19 cellular contexts compared by ENCODE assay signal in the genomic region with DNA sequence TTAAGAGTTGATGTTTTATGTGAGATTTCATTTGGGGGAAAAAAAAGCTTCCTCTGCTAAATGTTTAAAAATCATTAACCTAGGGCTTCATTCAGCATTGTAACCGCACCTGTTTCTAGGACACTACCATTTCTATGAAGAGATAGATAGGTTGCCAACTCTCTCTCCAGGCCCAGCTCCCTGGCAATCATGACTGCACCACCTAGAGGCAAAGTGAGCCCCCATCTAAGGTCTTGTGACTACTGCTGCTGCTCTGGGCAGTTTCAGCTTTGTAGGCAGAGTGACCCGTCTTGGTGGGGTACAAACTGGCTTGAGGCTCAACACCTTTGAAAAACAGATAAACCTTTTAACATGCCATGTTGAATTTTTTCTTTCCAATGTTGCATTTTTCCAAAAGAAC. TPM values are rescaled to one million over a fixed set of nuclear protein-coding genes. Genes with fewer than 3 reads are reported as not detected.
DNase-seq lines count a peak whose midpoint lies in the region; ATAC-seq and TF ChIP-seq lines count a peak whose summit lies in the region.
"Had no signal": no experiment of that assay in that cellular context is flagged by ENCODE, and none has a peak within 500 bp of the region (broad histone marks: within the 10 kb centered on the region; RNA-seq: fewer than 3 reads in every experiment).

No MANE protein-coding gene starts in this region.

- peak overlapping the region in 1 of 3 experiments; percentile 37; a peak in 1 of 7 replicates for H3K27ac Mint-ChIP-seq in H9
- H3K27ac Mint-ChIP-seq: stimulated activated naive CD8-positive, alpha-beta T cell treated with anti-CD3 and anti-CD28 coated beads, Interleukin-15, Interleukin-2, amounts not matched to agents 100 ng/mL and 50 ng/mL, for 24 hours had no signal

- H3K9me2 ChIP-seq in Karpas-422 (replicated peaks; ENCODE audit: insufficient read depth, low read length), result no peaks in the 10 kb centered on the region

- no peak overlapping the region for H3K56ac ChIP-seq in H9 (ENCODE audit: insufficient read length, low read depth, low read length)

- H3K4me3 ChIP-seq in RWPE2 (ENCODE audit: severe bottlenecking) (no peak overlapping the region), Karpas-422 (ENCODE audit: low read length) (no peak overlapping the region)

- no peak overlapping the region for H2BK15ac ChIP-seq in H9 (ENCODE audit: low read depth, low read length)

- H3K36me3 Mint-ChIP-seq in H9 (ENCODE audit: insufficient read depth in 1 of 3, low read depth in 3 of 3), result no peaks in the 10 kb centered on the region

- TF ChIP-seq POLR2A in GM18505 (IDR thresholded peaks at IDR 0.05; ENCODE audit: borderline replicate concordance, extremely low read depth, insufficient read depth, insufficient read length), result no peak

- H3K79me2 ChIP-seq in H9 (ENCODE audit: insufficient read depth, low read length) (no peaks in the 10 kb centered on the region), Karpas-422 (ENCODE audit: low read length) (no peaks in the 10 kb centered on the region)

- no peak overlapping the region for H2BK5ac ChIP-seq in H9 (ENCODE audit: insufficient read length, low read length)

- H3K4me2 ChIP-seq in H9 (ENCODE audit: insufficient read depth, insufficient read length, low read length), result no peak overlapping the region
- no peak overlapping the region for H3K4me2 ChIP-seq in Karpas-422 (ENCODE audit: low read depth, low read length, poor library complexity, severe bottlenecking)

- H2AFZ ChIP-seq in H9 (ENCODE audit: low read length) (no peak overlapping the region), Karpas-422 (ENCODE audit: low read length) (no peak overlapping the region)

- ATAC-seq in RWPE2 (ENCODE audit: low read depth) (no peak), GM18505 (IDR thresholded peaks at IDR 0.05; ENCODE audit: unreplicated experiment) (no peak), GM18511 (IDR thresholded peaks at IDR 0.05; ENCODE audit: unreplicated experiment) (no peak)
- ATAC-seq: foreskin keratinocyte had no signal

- H3K27me3 ChIP-seq in H9 (ENCODE audit: insufficient read depth, low read length) (no peaks in the 10 kb centered on the region), RWPE2 (ENCODE audit: insufficient read depth, poor library complexity, severe bottlenecking) (no peaks in the 10 kb centered on the region), Karpas-422 (ENCODE audit: low read length) (no peaks in the 10 kb centered on the region)
- H3K27me3 ChIP-seq: foreskin keratinocyte had no signal

- H4K20me1 ChIP-seq in H9 (ENCODE audit: control insufficient read depth, insufficient read depth, insufficient read length) (no peaks in the 10 kb centered on the region), Karpas-422 (ENCODE audit: insufficient read depth, low read depth, low read length) (no peaks in the 10 kb centered on the region)

- no peak overlapping the region for H4K5ac ChIP-seq in H9 (ENCODE audit: insufficient read length, low read depth, low read length)

- H3K9ac ChIP-seq in H9 (ENCODE audit: extremely low read depth, insufficient read length, low read length) (no peak overlapping the region), Karpas-422 (ENCODE audit: low read length) (no peak overlapping the region)

- no peak overlapping the region for H3K14ac ChIP-seq in H9 (ENCODE audit: insufficient read depth, low read length)

- H3K27ac ChIP-seq in H9 (ENCODE audit: insufficient read length, low read depth, low read length) (no peak overlapping the region), RWPE2 (ENCODE audit: poor library complexity, severe bottlenecking) (peak overlapping the region; percentile 93), Karpas-422 (ENCODE audit: low read length) (no peak overlapping the region)
- H3K27ac ChIP-seq: foreskin keratinocyte had no signal

- no peaks in the 10 kb centered on the region for H3K4me1 Mint-ChIP-seq in H9
- H3K4me1 Mint-ChIP-seq: central memory CD8-positive, alpha-beta T cell had no signal

- peak; percentile 17 for DNase-seq in DMS53 treated with DMSO at 0.1 percent for 48 hours (lab: John Stamatoyannopoulos, UW; ENCODE audit: unreplicated experiment)
- DNase-seq in H9, result peak; percentile 46
- DNase-seq in RWPE2 (ENCODE audit: low spot score), result no peak
- DNase-seq in iPS-NIHi7 (ENCODE audit: extremely low spot score), result peak; percentile 49
- no peak for DNase-seq in Karpas-422
- DNase-seq in effector CD4-positive, alpha-beta T cell, result no peak
- DNase-seq: activated CD4-positive, alpha-beta T cell treated with anti-CD3 and anti-CD28 coated beads for 4 hours; activated gamma-delta T cell treated with Interleukin-2 at 50 U/mL for 16 hours; amygdala; foreskin keratinocyte; hypothalamus; KG1; NCI-H2171 treated with DMSO at 0.1 percent for 48 hours; T-helper 9 cell; trophoblast cell had no signal

- no peaks in the 10 kb centered on the region for H3K9me3 Mint-ChIP-seq in H9
- H3K9me3 Mint-ChIP-seq: central memory CD8-positive, alpha-beta T cell; stimulated activated naive CD8-positive, alpha-beta T cell treated with anti-CD3 and anti-CD28 coated beads, Interleukin-15, Interleukin-2, amounts not matched to agents 100 ng/mL and 50 ng/mL, for 24 hours had no signal

- no peak overlapping the region for H2BK120ac ChIP-seq in H9 (ENCODE audit: low read depth, low read length, poor library complexity, severe bottlenecking)

- no peak overlapping the region for H3T11ph ChIP-seq in H9 (ENCODE audit: low read length)

- no peaks in the 10 kb centered on the region for H3K23me2 ChIP-seq in H9 (ENCODE audit: insufficient read length, low read depth, low read length, poor library complexity, severe bottlenecking)

- TF ChIP-seq CTCF in H9 (conservative IDR thresholded peaks at IDR 0.05) (peak; percentile 50), RWPE2 (IDR thresholded peaks at IDR 0.05; ENCODE audit: poor library complexity, severe bottlenecking) (no peak)

- no peak overlapping the region for H3K18ac ChIP-seq in H9 (ENCODE audit: insufficient read length, low read depth, low read length)

- H3K79me1 ChIP-seq in H9 (ENCODE audit: insufficient read depth, low read depth, low read length, poor library complexity, severe bottlenecking), result no peaks in the 10 kb centered on the region

- no peak overlapping the region for H4K91ac ChIP-seq in H9 (ENCODE audit: insufficient read length, low read depth, low read length)

- no peaks in the 10 kb centered on the region for H3K9me3 ChIP-seq in H9 (ENCODE audit: control insufficient read depth, low read depth, low read length)
- no peaks in the 10 kb centered on the region for H3K9me3 ChIP-seq in RWPE2 (ENCODE audit: severe bottlenecking)
- H3K9me3 ChIP-seq in Karpas-422 (ENCODE audit: low read length), result no peaks in the 10 kb centered on the region

- no peak overlapping the region for H3K23ac ChIP-seq in H9 (ENCODE audit: insufficient read length, low read depth, low read length)

- no peak overlapping the region for H2AK5ac ChIP-seq in H9 (ENCODE audit: insufficient read length, low read length)

- H3K36me3 ChIP-seq in RWPE2 (ENCODE audit: low read depth) (no peaks in the 10 kb centered on the region), Karpas-422 (ENCODE audit: insufficient read depth, low read length) (no peaks in the 10 kb centered on the region; the same call in 1 of the 2 replicates)

- no peak overlapping the region for H3K4me3 Mint-ChIP-seq in H9
- H3K4me3 Mint-ChIP-seq: central memory CD8-positive, alpha-beta T cell; stimulated activated naive CD8-positive, alpha-beta T cell treated with anti-CD3 and anti-CD28 coated beads, Interleukin-15, Interleukin-2, amounts not matched to agents 100 ng/mL and 50 ng/mL, for 24 hours had no signal

- WGBS in H9 (ENCODE audit: extremely low coverage, insufficient read length, low lambda C conversion rate), result no CpG with 5 or more reads among the region's 2 CpGs

- H3K4me1 ChIP-seq in H9 (ENCODE audit: insufficient read depth, low read length) (no peaks in the 10 kb centered on the region), RWPE2 (ENCODE audit: insufficient read depth, poor library complexity, severe bottlenecking) (peaks cover 32% of the 10 kb centered on the region), Karpas-422 (ENCODE audit: low read length) (peaks cover 21% of the 10 kb centered on the region)

- peaks cover 2% of the 10 kb centered on the region; the same call in 1 of the 2 replicates for H3K27me3 Mint-ChIP-seq in H9 (ENCODE audit: low read depth)
- H3K27me3 Mint-ChIP-seq: stimulated activated naive CD8-positive, alpha-beta T cell treated with anti-CD3 and anti-CD28 coated beads, Interleukin-15, Interleukin-2, amounts not matched to agents 100 ng/mL and 50 ng/mL, for 24 hours had no signal

- no peak overlapping the region for H4K8ac ChIP-seq in H9 (replicated peaks; ENCODE audit: insufficient read length, low read depth, low read length)

- no peak overlapping the region for H2BK12ac ChIP-seq in H9 (ENCODE audit: insufficient read length, low read depth, low read length)

- no peak overlapping the region for H3K4ac ChIP-seq in H9 (ENCODE audit: low read depth, low read length)

- H2BK20ac ChIP-seq in H9 (ENCODE audit: low read depth, low read length, poor library complexity, severe bottlenecking), result no peak overlapping the region

RNA-seq across cellular contexts. Expression of gene MRC1, which starts 27.3 kb away (rescaled TPM):
- total RNA-seq in H9 (2021), result not detected in 2 replicates
- total RNA-seq in Karpas-422 (2014; rRNA removed; shearing (Covaris generic); ENCODE audit: low replicate concordance), result 0.04 TPM in 1 of 2 replicates, not detected in the other

RNA-seq across cellular contexts. Expression of gene TMEM236, which starts 29.9 kb away (rescaled TPM):
- total RNA-seq in H9 (2021), result not detected in 2 replicates
- 0.04 and 0.19 TPM in 2 replicates for total RNA-seq in Karpas-422 (2014; rRNA removed; shearing (Covaris generic); ENCODE audit: low replicate concordance)

Comparison
In these comparisons a context has a peak if more than half of its experiments do, and no peak if none do; other contexts are left out.
1. DNase-seq: peak in DMS53 treated with DMSO at 0.1 percent for 48 hours (single experiment), H9 (single experiment) and iPS-NIHi7 (single experiment); none in RWPE2 (single experiment), Karpas-422 (single experiment) and effector CD4-positive, alpha-beta T cell (single experiment).